In the genomic region with DNA sequence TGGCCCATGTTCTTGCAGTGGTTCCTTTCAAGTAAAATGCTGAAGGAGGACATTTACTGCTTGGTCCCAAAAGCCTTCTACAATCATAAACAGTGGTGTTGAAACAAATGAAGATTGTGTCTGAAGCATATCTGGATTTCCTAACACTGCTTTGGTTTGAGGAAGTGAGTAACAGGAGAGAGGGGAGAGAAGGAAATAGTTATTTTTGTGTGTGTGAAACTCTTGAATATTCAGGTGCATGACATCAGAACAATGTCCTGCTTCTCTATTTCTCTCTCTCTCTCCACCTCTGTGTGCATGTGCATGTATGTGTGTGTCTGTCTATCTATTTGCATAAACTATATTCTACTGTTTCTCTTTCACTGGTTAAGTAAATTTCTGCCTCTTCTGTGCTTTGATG, we compare ENCODE assay signal across 10 cellular contexts.
DNase-seq lines count a peak whose midpoint lies in the region; ATAC-seq, FAIRE-seq and TF ChIP-seq lines count a peak whose summit lies in the region.
"Had no signal": no experiment of that assay in that cellular context is flagged by ENCODE, and none has a peak within 500 bp of the region (broad histone marks: within the 10 kb centered on the region; RNA-seq: fewer than 3 reads in every experiment).

No MANE protein-coding gene starts in this region.

- H3K4me1 ChIP-seq in effector memory CD4-positive, alpha-beta T cell (ENCODE audit: control insufficient read depth, insufficient read depth, low read length, poor library complexity, severe bottlenecking) = no peaks in the 10 kb centered on the region

- peaks cover 27% of the 10 kb centered on the region for H3K4me1 Mint-ChIP-seq in stimulated activated memory B cell treated with anti-CD40 and anti-IgM and Interleukin-4, amounts not matched to agents 10 μg/mL and 1 μg/mL and 100 μg/mL, for 72 hours
- H3K4me1 Mint-ChIP-seq: nephron had no signal

- H3K9me3 Mint-ChIP-seq in stimulated activated memory B cell treated with anti-CD40 and anti-IgM and Interleukin-4, amounts not matched to agents 10 μg/mL and 1 μg/mL and 100 μg/mL, for 72 hours = peaks cover 10% of the 10 kb centered on the region

- no peaks in the 10 kb centered on the region for H3K36me3 ChIP-seq in effector memory CD4-positive, alpha-beta T cell (ENCODE audit: control insufficient read depth, insufficient read depth, low read length)

- H3K27ac Mint-ChIP-seq in stimulated activated memory B cell treated with anti-CD40 and anti-IgM and Interleukin-4, amounts not matched to agents 10 μg/mL and 1 μg/mL and 100 μg/mL, for 72 hours = peak overlapping the region; percentile 3

- TF ChIP-seq POLR2A in H54 (IDR thresholded peaks at IDR 0.05; ENCODE audit: low read depth, low read length) = no peak

- H3K4me3 ChIP-seq in effector memory CD4-positive, alpha-beta T cell (ENCODE audit: insufficient read depth, low read depth, low read length, poor library complexity, severe bottlenecking) = no peak overlapping the region

- H3K9me3 ChIP-seq in effector memory CD4-positive, alpha-beta T cell (ENCODE audit: control insufficient read depth, low read length) = no peaks in the 10 kb centered on the region

- H3K27me3 ChIP-seq in effector memory CD4-positive, alpha-beta T cell (replicated peaks; ENCODE audit: control insufficient read depth, insufficient read depth, low read length, poor library complexity, severe bottlenecking) = no peaks in the 10 kb centered on the region

- ATAC-seq in HG03064 (IDR thresholded peaks at IDR 0.05; ENCODE audit: low read depth, unreplicated experiment) = peak; percentile 79
- ATAC-seq in stimulated activated memory B cell treated with anti-CD40 and anti-IgM and Interleukin-4, amounts not matched to agents 10 μg/mL and 1 μg/mL and 100 μg/mL, for 72 hours = peak; percentile 90

- DNase-seq in DMS53 (lab: John Stamatoyannopoulos, UW) (peak; percentile 27), DMS53 treated with DMSO at 0.1 percent for 48 hours (lab: John Stamatoyannopoulos, UW; ENCODE audit: unreplicated experiment) (no peak), SIG-M5 treated with dmso at 0.1 percent for 504 hours (lab: John Stamatoyannopoulos, UW; ENCODE audit: unreplicated experiment) (peak; percentile 98), H54 (ENCODE audit: insufficient read length, low spot score) (no peak)
- DNase-seq in effector memory CD4-positive, alpha-beta T cell = no peak
- no peak for DNase-seq in stimulated activated CD4-positive, alpha-beta T cell treated with anti-CD3 and anti-CD28 coated beads, Interleukin-4, amount 100 ng/mL, for 24 hours

- no peak overlapping the region for H3K27ac ChIP-seq in effector memory CD4-positive, alpha-beta T cell (ENCODE audit: insufficient read depth, low read length, poor library complexity, severe bottlenecking)
- H3K27ac ChIP-seq: 22Rv1 had no signal

- H3K36me3 Mint-ChIP-seq in stimulated activated memory B cell treated with anti-CD40 and anti-IgM and Interleukin-4, amounts not matched to agents 10 μg/mL and 1 μg/mL and 100 μg/mL, for 72 hours = peaks cover 12% of the 10 kb centered on the region

- FAIRE-seq in H54 (lab: Jason Lieb, UNC) = no peak

- no peak overlapping the region for H3K4me3 Mint-ChIP-seq in stimulated activated memory B cell treated with anti-CD40 and anti-IgM and Interleukin-4, amounts not matched to agents 10 μg/mL and 1 μg/mL and 100 μg/mL, for 72 hours
- H3K4me3 Mint-ChIP-seq: nephron had no signal

- H3K27me3 Mint-ChIP-seq in stimulated activated memory B cell treated with anti-CD40 and anti-IgM and Interleukin-4, amounts not matched to agents 10 μg/mL and 1 μg/mL and 100 μg/mL, for 72 hours = no peaks in the 10 kb centered on the region

Comparison
In these comparisons a context has a peak if more than half of its experiments do, and no peak if none do; other contexts are left out.
1. DNase-seq: peak in DMS53 (single experiment) and SIG-M5 treated with dmso at 0.1 percent for 504 hours (single experiment); none in DMS53 treated with DMSO at 0.1 percent for 48 hours (single experiment), effector memory CD4-positive, alpha-beta T cell (0 of 3), H54 (single experiment) and stimulated activated CD4-positive, alpha-beta T cell treated with anti-CD3 and anti-CD28 coated beads, Interleukin-4, amount 100 ng/mL, for 24 hours (single experiment).